ENCODE assay signal across 7 cellular contexts in the genomic region with DNA sequence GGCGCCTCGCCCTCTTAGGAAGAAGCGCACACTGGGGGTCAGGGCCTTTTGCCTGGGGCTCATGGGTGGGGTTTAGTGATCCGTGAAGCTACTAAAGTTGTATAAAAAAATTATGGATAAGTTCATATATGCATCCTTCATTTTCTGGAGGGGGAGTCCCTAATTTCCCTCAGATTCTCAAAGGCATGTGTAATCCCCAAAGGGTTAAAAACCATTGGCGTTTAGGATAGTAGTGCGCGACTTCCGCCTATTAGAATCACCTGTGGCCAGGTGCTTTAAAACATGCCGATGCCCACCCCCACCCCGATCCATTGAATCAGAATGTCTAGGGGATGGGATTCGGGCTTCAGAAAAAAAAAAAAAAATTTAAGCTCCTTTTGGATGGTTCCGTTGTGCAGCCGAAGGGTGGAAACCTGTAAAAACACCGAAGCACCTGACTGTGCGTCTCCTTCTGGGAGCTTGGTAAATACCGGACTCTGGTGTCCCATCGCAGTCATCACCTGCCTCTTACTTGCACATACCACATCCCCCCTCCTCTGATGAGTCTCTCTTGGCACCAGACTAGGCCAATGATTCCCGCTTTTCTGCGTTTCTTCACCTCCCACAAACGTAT. TPM values are rescaled to one million over a fixed set of nuclear protein-coding genes. Genes with fewer than 3 reads are reported as not detected.
DNase-seq lines count a peak whose midpoint lies in the region; TF ChIP-seq lines count a peak whose summit lies in the region.

No MANE protein-coding gene starts in this region.

- peak overlapping the region; percentile 66 for H2BK12ac ChIP-seq in H9 (ENCODE audit: insufficient read length, low read depth, low read length)

- peaks cover 13% of the 10 kb centered on the region for H3K23me2 ChIP-seq in H9 (ENCODE audit: insufficient read length, low read depth, low read length, poor library complexity, severe bottlenecking)

- H3K9me3 Mint-ChIP-seq in H9 = peaks cover 9% of the 10 kb centered on the region in 2 experiments

- H4K8ac ChIP-seq in H9 (replicated peaks; ENCODE audit: insufficient read length, low read depth, low read length) = no peak overlapping the region

- no peak overlapping the region for H2BK20ac ChIP-seq in H9 (ENCODE audit: low read depth, low read length, poor library complexity, severe bottlenecking)

- no CpG with 5 or more reads among the region's 20 CpGs for WGBS in H9 (ENCODE audit: extremely low coverage, insufficient read length, low lambda C conversion rate)
- 12% methylated on average over 20 of the region's 20 CpGs for WGBS in esophagus muscularis mucosa

- no peak overlapping the region for H3K4ac ChIP-seq in H9 (ENCODE audit: low read depth, low read length)

- no peak overlapping the region for H4K91ac ChIP-seq in H9 (ENCODE audit: insufficient read length, low read depth, low read length)

- H4K5ac ChIP-seq in H9 (ENCODE audit: insufficient read length, low read depth, low read length) = no peak overlapping the region

- no peak overlapping the region for H3T11ph ChIP-seq in H9 (ENCODE audit: low read length)

- no peak overlapping the region for H2BK5ac ChIP-seq in H9 (ENCODE audit: insufficient read length, low read length)

- no peak overlapping the region for H2BK15ac ChIP-seq in H9 (ENCODE audit: low read depth, low read length)

- peak overlapping the region; percentile 78 for H3K18ac ChIP-seq in H9 (ENCODE audit: insufficient read length, low read depth, low read length)

- no peaks in the 10 kb centered on the region for H3K79me1 ChIP-seq in H9 (ENCODE audit: insufficient read depth, low read depth, low read length, poor library complexity, severe bottlenecking)

- H3K4me3 Mint-ChIP-seq in H9 = peak overlapping the region; percentile 77 to 84

- peaks cover 6% of the 10 kb centered on the region; the same call in 1 of the 2 replicates for H3K36me3 ChIP-seq in OCI-LY7 (ENCODE audit: insufficient read depth, low read length)
- H3K36me3 ChIP-seq in esophagus muscularis mucosa = peaks cover 0 to 21% (median 6%) of the 10 kb centered on the region in 4 donors
- peaks cover 14% of the 10 kb centered on the region for H3K36me3 ChIP-seq in osteoblast (ENCODE audit: insufficient read depth, low read length)

- H3K23ac ChIP-seq in H9 (ENCODE audit: insufficient read length, low read depth, low read length) = no peak overlapping the region

- intact Hi-C loops in OCI-LY7 (cut with micrococcal nuclease; ENCODE audit: unreplicated experiment) (loop anchor here (2.0 to 5.0 kb wide), 4 partner anchors 87 to 231 kb away; a partner anchor contains a TSS), esophagus muscularis mucosa (cut with DNase I) (loop anchor here (5.0 to 10.0 kb wide), 2 partner anchors 86 to 123 kb away; a partner anchor contains a TSS)

- H2AFZ ChIP-seq in H9 (ENCODE audit: low read length) (peak overlapping the region; percentile 50), OCI-LY7 (ENCODE audit: low read length) (peak overlapping the region; percentile 91), osteoblast (ENCODE audit: low read length) (peak overlapping the region; percentile 70)

- peaks cover 4 to 19% (median 13%) of the 10 kb centered on the region in 3 experiments for H3K36me3 Mint-ChIP-seq in H9 (ENCODE audit: insufficient read depth in 1 of 3, low read depth in 3 of 3)

- no peak overlapping the region; a peak in 1 of 7 replicates for H3K27ac Mint-ChIP-seq in H9

- no peak overlapping the region for H2AK5ac ChIP-seq in H9 (ENCODE audit: insufficient read length, low read length)

- no peak overlapping the region for H3K56ac ChIP-seq in H9 (ENCODE audit: insufficient read length, low read depth, low read length)

- POLR2A ChIA-PET in OCI-LY7 (lab: Charles Lee) = interaction anchor here (0.6 to 2.4 kb wide), 4 partner anchors 13 to 86 kb away, joined by 4 to 11 read pairs (median 6); no protein-coding TSS in a partner anchor

- DNase-seq in H9 = peak; percentile 46
- DNase-seq in OCI-LY7 (ENCODE audit: low spot score) = no peak
- DNase-seq in esophagus muscularis mucosa (ENCODE audit: extremely low spot score) = no peak
- peak; percentile 13 for DNase-seq in osteoblast (ENCODE audit: insufficient read length, low spot score, missing footprints)
- DNase-seq in central memory CD4-positive, alpha-beta T cell = no peak
- no peak for DNase-seq in NCI-H446 treated with DMSO at 0.1 percent for 48 hours (lab: John Stamatoyannopoulos, UW)
- no peak for DNase-seq in UCSD-AML1 (lab: John Stamatoyannopoulos, UW; ENCODE audit: unreplicated experiment)

- no peak for TF ChIP-seq POLR2A in esophagus muscularis mucosa (IDR thresholded peaks at IDR 0.05; ENCODE audit: low read depth)

- H3K79me2 ChIP-seq in H9 (ENCODE audit: insufficient read depth, low read length) = no peaks in the 10 kb centered on the region
- no peaks in the 10 kb centered on the region for H3K79me2 ChIP-seq in OCI-LY7 (ENCODE audit: insufficient read depth, low read depth, low read length)
- H3K79me2 ChIP-seq in osteoblast (ENCODE audit: insufficient read depth, low read length) = peaks cover 2% of the 10 kb centered on the region

- H3K4me3 ChIP-seq in OCI-LY7 (ENCODE audit: low read depth, low read length, poor library complexity, severe bottlenecking) = peak overlapping the region; percentile 81
- peak overlapping the region; percentile 70 to 98 (median 94) for H3K4me3 ChIP-seq in esophagus muscularis mucosa
- peak overlapping the region; percentile 89 for H3K4me3 ChIP-seq in osteoblast (ENCODE audit: insufficient read depth, low read length)

- H3K27me3 ChIP-seq in H9 (ENCODE audit: insufficient read depth, low read length) (no peaks in the 10 kb centered on the region), esophagus muscularis mucosa (no peaks in the 10 kb centered on the region), osteoblast (ENCODE audit: insufficient read depth, low read length) (no peaks in the 10 kb centered on the region)

- H3K27me3 Mint-ChIP-seq in H9 (ENCODE audit: low read depth) = peaks cover 6% of the 10 kb centered on the region

- H3K14ac ChIP-seq in H9 (ENCODE audit: insufficient read depth, low read length) = peak overlapping the region; percentile 38

- H3K4me2 ChIP-seq in H9 (ENCODE audit: insufficient read depth, insufficient read length, low read length) = peak overlapping the region; percentile 99
- H3K4me2 ChIP-seq in OCI-LY7 (ENCODE audit: low read length) = peak overlapping the region; percentile 81
- H3K4me2 ChIP-seq in osteoblast (ENCODE audit: insufficient read depth, low read length) = peak overlapping the region; percentile 90

- H3K9ac ChIP-seq in H9 (ENCODE audit: extremely low read depth, insufficient read length, low read length) = no peak overlapping the region

- CTCF ChIA-PET in OCI-LY7 (lab: Charles Lee; ENCODE audit: unreplicated experiment) = interaction anchor here (1.4 kb wide), 1 partner anchor 13 kb away, joined by 4 read pairs; no protein-coding TSS in a partner anchor

- no peak overlapping the region for H2BK120ac ChIP-seq in H9 (ENCODE audit: low read depth, low read length, poor library complexity, severe bottlenecking)

- no peak for TF ChIP-seq CTCF in H9 (conservative IDR thresholded peaks at IDR 0.05)
- TF ChIP-seq CTCF in OCI-LY7 (conservative IDR thresholded peaks at IDR 0.05; ENCODE audit: low read length) = no peak
- TF ChIP-seq CTCF in esophagus muscularis mucosa (IDR thresholded peaks at IDR 0.05) = no peak
- TF ChIP-seq CTCF in osteoblast (IDR thresholded peaks at IDR 0.05; ENCODE audit: extremely low read depth, low read depth, low read length) = no peak

- no peaks in the 10 kb centered on the region for H3K9me2 ChIP-seq in OCI-LY7 (ENCODE audit: insufficient read depth, low read length)

- H3K27ac ChIP-seq in H9 (ENCODE audit: insufficient read length, low read depth, low read length) (no peak overlapping the region), OCI-LY7 (ENCODE audit: low read depth, low read length, poor library complexity, severe bottlenecking) (no peak overlapping the region), esophagus muscularis mucosa (replicated peaks in 1 of 4) (peak overlapping the region; percentile 85 to 94 (median 92)), osteoblast (ENCODE audit: low read depth, low read length) (peak overlapping the region; percentile 53)

- H3K9me3 ChIP-seq in H9 (ENCODE audit: control insufficient read depth, low read depth, low read length) (no peaks in the 10 kb centered on the region), OCI-LY7 (ENCODE audit: low read length) (no peaks in the 10 kb centered on the region), esophagus muscularis mucosa (no peaks in the 10 kb centered on the region), osteoblast (ENCODE audit: low read depth, low read length) (no peaks in the 10 kb centered on the region)

- H3K4me1 Mint-ChIP-seq in H9 = peaks cover 23% of the 10 kb centered on the region in 2 experiments

- peaks cover 2% of the 10 kb centered on the region; the same call in 1 of the 2 replicates for H3K4me1 ChIP-seq in H9 (ENCODE audit: insufficient read depth, low read length)
- H3K4me1 ChIP-seq in OCI-LY7 (ENCODE audit: insufficient read depth, low read length, poor library complexity, severe bottlenecking) = peaks cover 12% of the 10 kb centered on the region
- peaks cover 5 to 20% (median 15%) of the 10 kb centered on the region in 4 donors for H3K4me1 ChIP-seq in esophagus muscularis mucosa
- H3K4me1 ChIP-seq in osteoblast (ENCODE audit: insufficient read depth, low read length) = peaks cover 11% of the 10 kb centered on the region

- BruUV-seq in OCI-LY7 (replicated peaks; lab: Mats Ljungman, UMichigan) = TSS peak; percentile 60

- H4K20me1 ChIP-seq in H9 (ENCODE audit: control insufficient read depth, insufficient read depth, insufficient read length) (no peaks in the 10 kb centered on the region), OCI-LY7 (ENCODE audit: insufficient read depth, low read length) (no peaks in the 10 kb centered on the region), osteoblast (ENCODE audit: insufficient read depth, low read length) (no peaks in the 10 kb centered on the region)

- TF ChIP-seq EP300 in esophagus muscularis mucosa (IDR thresholded peaks at IDR 0.05) = no peak

RNA-seq across cellular contexts. Expression of a gene that starts 0.6 kb away (rescaled TPM):
- total RNA-seq in H9 (2021) (20.9 and 22.9 TPM in 2 replicates), OCI-LY7 (2022) (24.1 and 25.5 TPM in 2 replicates), esophagus muscularis mucosa (1 to 10 TPM; 7.5 to 9.4 (median 8.9) TPM), osteoblast (17.7 and 21.8 TPM in 2 replicates)
- total RNA-seq in OCI-LY7 (2014; rRNA removed; shearing (Covaris generic)) = 6.1 and 8.3 TPM in 2 replicates

Comparison
In these comparisons a context has a peak if more than half of its experiments do, and no peak if none do; other contexts are left out.
1. DNase-seq: peak in H9 (single experiment) and osteoblast (single experiment); none in OCI-LY7 (single experiment), esophagus muscularis mucosa (single experiment), central memory CD4-positive, alpha-beta T cell (single experiment), NCI-H446 treated with DMSO at 0.1 percent for 48 hours (single experiment) and UCSD-AML1 (single experiment).
2. H3K27ac ChIP-seq: peak in esophagus muscularis mucosa (4 of 4) and osteoblast (single experiment); none in H9 (single experiment) and OCI-LY7 (single experiment).
3. Peak in every context shown above with its lines, with median percentiles within 50 percentile points of each other: H2AFZ ChIP-seq, H3K4me2 ChIP-seq and H3K4me3 ChIP-seq.